2 cellular contexts compared by ENCODE assay signal in the genomic region with DNA sequence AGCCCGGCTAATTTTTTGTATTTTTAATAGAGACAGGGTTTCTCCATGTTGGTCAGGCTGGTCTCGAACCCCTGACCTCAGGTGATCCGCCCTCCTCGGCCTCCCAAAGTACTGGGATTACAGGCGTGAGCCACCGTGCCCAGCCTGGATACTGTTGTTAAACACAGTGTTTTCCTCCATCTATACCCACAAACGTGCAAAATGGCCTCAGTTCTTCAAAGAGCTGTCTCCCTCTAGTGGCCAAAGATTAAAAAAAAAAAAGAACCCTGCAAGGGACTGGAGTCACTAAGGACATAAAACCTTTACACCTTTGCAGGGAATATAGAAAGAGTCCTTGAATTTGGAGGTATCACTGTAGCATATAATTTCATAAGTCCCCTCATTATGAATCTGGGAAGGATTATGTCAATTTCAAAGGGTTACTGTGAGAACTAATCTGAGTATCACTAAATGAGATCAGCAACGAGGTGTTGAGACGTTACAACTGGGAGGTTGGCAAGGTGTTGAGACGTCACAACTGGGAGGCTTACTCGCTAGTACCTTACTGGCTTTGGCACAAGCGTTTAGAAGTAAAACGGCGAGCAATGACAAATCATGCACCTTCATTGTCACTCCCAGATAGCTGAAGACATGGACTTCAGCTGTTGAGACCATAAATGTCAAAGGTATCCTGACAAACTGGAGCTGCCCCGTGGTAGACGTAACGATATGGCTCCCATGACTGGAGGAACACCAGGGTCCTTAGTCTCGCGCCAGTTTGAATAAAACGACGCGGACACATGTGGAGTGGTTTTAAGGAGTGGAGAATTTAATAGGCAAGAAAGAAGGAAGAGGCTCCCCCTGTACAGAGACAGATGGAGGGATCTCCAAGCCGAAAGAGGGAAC.
A peak's percentile ranks its signal among the peaks of the same experiment; 100 is the strongest.
TF ChIP-seq lines count a peak whose summit lies in the region.

No MANE protein-coding gene starts in this region.

TF ChIP-seq in SK-N-SH, 30 proteins besides CTCF, POLR2A, EP300 and RAD21:
- peak; percentile 45; the same call in 1 of the 2 replicates for TF ChIP-seq YY1 (IDR thresholded peaks at IDR 0.05; ENCODE audit: low read depth)
- TF ChIP-seq, protein P1, sequence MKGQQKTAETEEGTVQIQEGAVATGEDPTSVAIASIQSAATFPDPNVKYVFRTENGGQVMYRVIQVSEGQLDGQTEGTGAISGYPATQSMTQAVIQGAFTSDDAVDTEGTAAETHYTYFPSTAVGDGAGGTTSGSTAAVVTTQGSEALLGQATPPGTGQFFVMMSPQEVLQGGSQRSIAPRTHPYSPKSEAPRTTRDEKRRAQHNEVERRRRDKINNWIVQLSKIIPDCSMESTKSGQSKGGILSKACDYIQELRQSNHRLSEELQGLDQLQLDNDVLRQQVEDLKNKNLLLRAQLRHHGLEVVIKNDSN (IDR thresholded peaks at IDR 0.05; ENCODE audit: borderline replicate concordance, low read depth) = no peak
- TF ChIP-seq SMC3 (IDR thresholded peaks at IDR 0.05; ENCODE audit: low read depth, low read length) = peak; percentile 51
- TF ChIP-seq FOXM1 (IDR thresholded peaks at IDR 0.05; ENCODE audit: low read depth) = no peak

TF ChIP-seq in H1, 55 proteins besides CTCF, POLR2A, EP300 and RAD21:
- TF ChIP-seq SUZ12 (IDR thresholded peaks at IDR 0.05; ENCODE audit: low read length) (no peak), MAFK (IDR thresholded peaks at IDR 0.05; ENCODE audit: low read depth, low read length) (no peak), RFX5 (IDR thresholded peaks at IDR 0.05; ENCODE audit: borderline replicate concordance, low read depth, low read length) (no peak), YY1 (IDR thresholded peaks at IDR 0.05; ENCODE audit: low read depth, low read length) (peak; percentile 74), KDM1A (IDR thresholded peaks at IDR 0.05; ENCODE audit: borderline replicate concordance, low read length) (0 out of 2 replicates have a peak, but pooled peaks have one; percentile 13), GABPA (IDR thresholded peaks at IDR 0.05; ENCODE audit: borderline replicate concordance, insufficient read depth, low read length) (no peak), FOSL1 (IDR thresholded peaks at IDR 0.05; ENCODE audit: insufficient read depth, low read depth, low read length) (no peak)
